In the genomic region with DNA sequence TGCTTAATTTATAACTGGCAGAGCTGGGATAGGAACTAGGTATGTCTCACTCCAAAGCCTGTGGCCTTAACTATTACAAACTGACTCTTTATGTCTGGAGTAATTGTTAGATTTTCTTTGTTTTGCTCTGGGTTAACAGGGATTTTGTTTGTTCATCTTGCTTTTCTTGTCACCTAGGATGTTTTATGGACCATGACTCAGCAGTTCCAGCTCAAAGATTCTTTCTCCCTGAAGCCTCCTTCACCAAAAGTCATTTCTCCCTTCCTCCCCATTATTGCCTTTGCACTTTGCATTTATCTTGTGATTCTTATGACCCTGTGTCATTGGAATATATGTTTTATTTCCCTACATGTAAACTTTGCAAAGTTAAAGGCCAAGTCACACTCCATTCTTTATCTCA, we compare ENCODE assay signal across 1 cellular context.
TF ChIP-seq lines count a peak whose summit lies in the region.

No MANE protein-coding gene starts in this region.

TF ChIP-seq in IMR-90, 13 proteins besides CTCF, POLR2A, EP300 and RAD21 (continued from another document):
- no peak for TF ChIP-seq MXI1 (IDR thresholded peaks at IDR 0.05; ENCODE audit: borderline replicate concordance, low read depth, low read length)
- TF ChIP-seq BHLHE40 (IDR thresholded peaks at IDR 0.05; ENCODE audit: low read depth, low read length) = no peak
- TF ChIP-seq CEBPB (IDR thresholded peaks at IDR 0.05; ENCODE audit: low read depth, low read length) = no peak
- no peak for TF ChIP-seq FOS (IDR thresholded peaks at IDR 0.05; ENCODE audit: low read depth, low read length)
- TF ChIP-seq MAFK (IDR thresholded peaks at IDR 0.05; ENCODE audit: low read depth, low read length) = peak; percentile 48; the same call in 1 of the 2 replicates
- TF ChIP-seq MAZ (IDR thresholded peaks at IDR 0.05; ENCODE audit: borderline replicate concordance, low read depth, low read length) = no peak
- no peak for TF ChIP-seq RCOR1 (IDR thresholded peaks at IDR 0.05; ENCODE audit: insufficient replicate concordance, low read length)
- TF ChIP-seq ELK1 (IDR thresholded peaks at IDR 0.05; ENCODE audit: borderline replicate concordance, low read depth, low read length) = no peak
- TF ChIP-seq SMC3 (IDR thresholded peaks at IDR 0.05; ENCODE audit: low read depth, low read length) = no peak
